In the genomic region with DNA sequence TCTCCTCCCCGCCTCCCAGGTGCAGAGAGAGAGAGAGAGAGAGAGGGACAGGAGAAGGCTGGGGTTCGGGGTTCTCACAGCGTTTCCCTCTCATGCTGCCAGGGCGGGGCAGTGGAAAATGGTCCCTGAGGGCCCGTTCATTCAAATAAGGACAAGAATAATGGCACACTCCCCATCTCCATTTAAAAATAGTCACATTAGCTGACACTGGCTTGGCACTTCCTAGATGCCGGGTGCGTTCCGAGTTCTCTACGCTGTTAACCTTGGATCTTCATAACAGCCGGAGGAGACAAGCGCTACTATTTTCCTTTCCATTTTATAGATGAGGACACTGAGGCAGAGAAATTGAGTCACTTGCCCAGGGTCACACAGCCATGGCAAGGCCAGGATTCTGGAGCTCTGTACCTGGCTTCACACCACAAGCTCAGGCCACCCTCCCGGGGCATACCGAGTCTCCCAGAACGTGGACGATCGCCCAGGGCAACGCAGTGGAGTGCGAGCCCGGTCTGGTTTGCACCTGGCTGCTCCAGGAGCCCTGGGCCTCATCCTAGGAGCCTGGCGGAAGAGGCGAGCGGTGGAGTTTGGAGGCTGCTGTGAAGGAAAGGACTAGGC, we compare ENCODE assay signal across 8 cellular contexts. TPM values are rescaled to one million over a fixed set of nuclear protein-coding genes. Genes with fewer than 3 reads are reported as not detected.
DNase-seq lines count a peak whose midpoint lies in the region; ATAC-seq, FAIRE-seq and TF ChIP-seq lines count a peak whose summit lies in the region.

No MANE protein-coding gene starts in this region.

- H3K27me3 Mint-ChIP-seq in MCF 10A (ENCODE audit: insufficient read depth, unreplicated experiment): no peaks in the 10 kb centered on the region

- H3K79me2 ChIP-seq in mesendoderm (ENCODE audit: control insufficient read depth, insufficient read depth, low read length): peaks cover 42% of the 10 kb centered on the region

- TF ChIP-seq POLR2A in H54 (IDR thresholded peaks at IDR 0.05; ENCODE audit: low read depth, low read length): no peak

- no TSS peak for BruUV-seq in MCF 10A (replicated peaks; lab: Mats Ljungman, UMichigan)

- DNase-seq in cardiac muscle cell (ENCODE audit: low read depth in 1 of 2, low spot score in 1 of 2): no peak
- no peak for DNase-seq in cardiac septum (ENCODE audit: low spot score)
- no peak for DNase-seq in MCF 10A (ENCODE audit: unreplicated experiment)
- DNase-seq in mesendoderm: no peak
- DNase-seq in H54 (ENCODE audit: insufficient read length, low spot score): no peak
- DNase-seq in NCI-H446 treated with DMSO at 0.1 percent for 48 hours (lab: John Stamatoyannopoulos, UW): no peak
- no peak for DNase-seq in activated effector memory CD4-positive, alpha-beta T cell treated with anti-CD3 and anti-CD28 coated beads, Interleukin-2, amount 50 U/mL, for 16 hours

- intact Hi-C loops in cardiac septum (cut with DNase I): loop anchor here (1.0 to 5.0 kb wide), 4 partner anchors 27 to 199 kb away; no protein-coding TSS in a partner anchor
- intact Hi-C loops in MCF 10A (cut with micrococcal nuclease): loop anchor here (1.0 to 2.0 kb wide), 5 partner anchors 51 to 505 kb away; no protein-coding TSS in a partner anchor

- peak overlapping the region; percentile 43 for H2BK5ac ChIP-seq in mesendoderm (ENCODE audit: low read length)

- peak overlapping the region; percentile 99 for H3K4me3 Mint-ChIP-seq in MCF 10A (ENCODE audit: unreplicated experiment)

- H3K27ac ChIP-seq in cardiac muscle cell (no peak overlapping the region), mesendoderm (ENCODE audit: low read depth, low read length) (peak overlapping the region; percentile 19)

- no peak overlapping the region for H2BK15ac ChIP-seq in mesendoderm (replicated peaks; ENCODE audit: low read depth)

- no peak overlapping the region for H4K5ac ChIP-seq in mesendoderm (ENCODE audit: low read length)

- peak overlapping the region; percentile 1 for H3K4ac ChIP-seq in mesendoderm (ENCODE audit: low read depth, low read length)

- no peak overlapping the region for H3K27ac Mint-ChIP-seq in MCF 10A (ENCODE audit: low read depth, unreplicated experiment)

- H3K4me1 Mint-ChIP-seq in MCF 10A (ENCODE audit: insufficient read depth, unreplicated experiment): peaks cover 6% of the 10 kb centered on the region

- FAIRE-seq in H54 (lab: Jason Lieb, UNC): no peak

- CTCF ChIA-PET in MCF 10A (lab: Yijun Ruan, JAX): interaction anchor here (0.6 to 1.5 kb wide), 12 partner anchors 9 to 1477 kb away, joined by 3 to 6 read pairs (median 3); no protein-coding TSS in a partner anchor

- H3K4me1 ChIP-seq in cardiac muscle cell (ENCODE audit: low read depth) (peaks cover 11% of the 10 kb centered on the region), mesendoderm (ENCODE audit: control insufficient read depth, low read depth, low read length) (peaks cover 9% of the 10 kb centered on the region)

- no peaks in the 10 kb centered on the region for H3K9me3 ChIP-seq in cardiac muscle cell (ENCODE audit: low read depth)

- no peak overlapping the region for H3K23ac ChIP-seq in mesendoderm (ENCODE audit: low read length)

- TF ChIP-seq CTCF in cardiac muscle cell (IDR thresholded peaks at IDR 0.05; ENCODE audit: low read depth, low read length) (no peak), MCF 10A (IDR thresholded peaks at IDR 0.05; ENCODE audit: unreplicated experiment) (no peak)

- peak overlapping the region; percentile 62 for H3K9ac ChIP-seq in mesendoderm (ENCODE audit: low read length)

- no peak overlapping the region for H2BK120ac ChIP-seq in mesendoderm (ENCODE audit: low read depth, low read length)

- peaks cover 7% of the 10 kb centered on the region for H3K36me3 Mint-ChIP-seq in MCF 10A (ENCODE audit: insufficient read depth, unreplicated experiment)

- no peaks in the 10 kb centered on the region for H3K36me3 ChIP-seq in cardiac muscle cell
- no peaks in the 10 kb centered on the region for H3K36me3 ChIP-seq in mesendoderm (ENCODE audit: control insufficient read depth, insufficient read depth, low read length)

- H3K4me3 ChIP-seq in cardiac muscle cell (peak overlapping the region; percentile 65), mesendoderm (ENCODE audit: low read length) (peak overlapping the region; percentile 12)

- H4K8ac ChIP-seq in mesendoderm (ENCODE audit: low read depth, low read length): no peak overlapping the region

- H3K18ac ChIP-seq in mesendoderm (ENCODE audit: low read length): peak overlapping the region; percentile 11

- H3K56ac ChIP-seq in mesendoderm (ENCODE audit: low read length): peak overlapping the region; percentile 92

- H3K79me1 ChIP-seq in mesendoderm (ENCODE audit: low read length): peaks cover 13% of the 10 kb centered on the region

- no CpG with 5 or more reads among the region's 22 CpGs for WGBS in mesendoderm (ENCODE audit: extremely low coverage, insufficient coverage, low lambda C conversion rate)

- POLR2A ChIA-PET in MCF 10A (lab: Yijun Ruan, JAX): interaction anchor here (0.9 to 1.7 kb wide), 4 partner anchors 11 to 223 kb away, joined by 3 to 6 read pairs (median 6); partner anchors contain the start of genes LSM3 and XPC

- H3K27me3 ChIP-seq in cardiac muscle cell (peaks cover 4% of the 10 kb centered on the region), mesendoderm (ENCODE audit: insufficient read depth, low read length, poor library complexity) (no peaks in the 10 kb centered on the region)

- H2AK5ac ChIP-seq in mesendoderm (ENCODE audit: low read length): no peak overlapping the region

- peak overlapping the region; percentile 3 for H3K4me2 ChIP-seq in mesendoderm (ENCODE audit: low read length)

- no peaks in the 10 kb centered on the region for H3K9me3 Mint-ChIP-seq in MCF 10A (ENCODE audit: unreplicated experiment)

- ATAC-seq in HG02973 (IDR thresholded peaks at IDR 0.05; ENCODE audit: unreplicated experiment): no peak

RNA-seq across cellular contexts. Expression of gene SLC6A6, which starts 0.6 kb away (rescaled TPM):
- total RNA-seq in cardiac muscle cell (9.6 and 19.7 TPM in 2 replicates), cardiac septum (129 TPM), MCF 10A (2022) (4.6 and 7.6 TPM in 2 replicates)
- 5.4 and 11.8 TPM in 2 replicates for polyA plus RNA-seq in cardiac muscle cell
- 50.8 TPM for polyA plus RNA-seq in mesendoderm (2013, experiment 1 of 2)
- polyA plus RNA-seq in mesendoderm (2013, experiment 2 of 2): 51.5 TPM
